1 cellular context compared by ENCODE assay signal in genomic region chr14:77009014-77009413, GRCh38.
TF ChIP-seq lines count a peak whose summit lies in the region.

No MANE protein-coding gene starts in this region.

TF ChIP-seq in H1, 55 proteins besides CTCF, POLR2A, EP300 and RAD21:
- no peak for TF ChIP-seq NRF1 (IDR thresholded peaks at IDR 0.05; ENCODE audit: low read depth, low read length)
- no peak for TF ChIP-seq GTF2F1 (IDR thresholded peaks at IDR 0.05; ENCODE audit: borderline replicate concordance, low read depth, low read length)
- no peak for TF ChIP-seq KDM5A (IDR thresholded peaks at IDR 0.05; ENCODE audit: low read length)
- no peak for TF ChIP-seq SIRT6 (IDR thresholded peaks at IDR 0.05; ENCODE audit: low read length)
- no peak for TF ChIP-seq RBBP5 (IDR thresholded peaks at IDR 0.05; ENCODE audit: borderline replicate concordance, low read depth, low read length)
- TF ChIP-seq, protein P1, sequence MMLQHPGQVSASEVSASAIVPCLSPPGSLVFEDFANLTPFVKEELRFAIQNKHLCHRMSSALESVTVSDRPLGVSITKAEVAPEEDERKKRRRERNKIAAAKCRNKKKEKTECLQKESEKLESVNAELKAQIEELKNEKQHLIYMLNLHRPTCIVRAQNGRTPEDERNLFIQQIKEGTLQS (IDR thresholded peaks at IDR 0.05; ENCODE audit: insufficient read depth, low read depth, low read length) = no peak
- no peak for TF ChIP-seq SP2 (IDR thresholded peaks at IDR 0.05; ENCODE audit: low read length)
- TF ChIP-seq, protein P2, sequence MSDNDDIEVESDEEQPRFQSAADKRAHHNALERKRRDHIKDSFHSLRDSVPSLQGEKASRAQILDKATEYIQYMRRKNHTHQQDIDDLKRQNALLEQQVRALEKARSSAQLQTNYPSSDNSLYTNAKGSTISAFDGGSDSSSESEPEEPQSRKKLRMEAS (IDR thresholded peaks at IDR 0.05) = no peak
- no peak for TF ChIP-seq ATF2 (IDR thresholded peaks at IDR 0.05; ENCODE audit: low read length)
- TF ChIP-seq GABPA (IDR thresholded peaks at IDR 0.05; ENCODE audit: borderline replicate concordance, insufficient read depth, low read length) = no peak
- TF ChIP-seq SUZ12 (IDR thresholded peaks at IDR 0.05; ENCODE audit: low read length) = no peak
- TF ChIP-seq POLR2AphosphoS5 (IDR thresholded peaks at IDR 0.05; ENCODE audit: low read depth, low read length) = no peak
TF ChIP-seq in H1: peak in this region for 0.
